22 cellular contexts compared by ENCODE assay signal in genomic region chr16:90040152-90041023, GRCh38. TPM values are rescaled to one million over a fixed set of nuclear protein-coding genes. Genes with fewer than 3 reads are reported as not detected.
DNase-seq lines count a peak whose midpoint lies in the region; ATAC-seq, FAIRE-seq and TF ChIP-seq lines count a peak whose summit lies in the region.
"Had no signal": no experiment of that assay in that cellular context is flagged by ENCODE, and none has a peak within 500 bp of the region (broad histone marks: within the 10 kb centered on the region; RNA-seq: fewer than 3 reads in every experiment).

No MANE protein-coding gene starts in this region.

- POLR2A ChIA-PET in HepG2 (lab: Yijun Ruan, JAX): no interaction called here

- no peak overlapping the region for H3K4me3 Mint-ChIP-seq in H9
- H3K4me3 Mint-ChIP-seq in activated CD8-positive, alpha-beta memory T cell treated with anti-CD3 and anti-CD28 coated beads, Interleukin-2, amount 10 ng/mL, durations not matched to agents 7 days and 5 days: no peak overlapping the region
- H3K4me3 Mint-ChIP-seq: CD4-positive, alpha-beta T cell had no signal

- no peak for FAIRE-seq in HepG2 (lab: Jason Lieb, UNC)
- FAIRE-seq: A204.1, GM12891, H54, K562 had no signal

- H3K27me3 Mint-ChIP-seq in H9 (ENCODE audit: low read depth): no peaks in the 10 kb centered on the region; the same call in 1 of the 2 replicates
- no peaks in the 10 kb centered on the region for H3K27me3 Mint-ChIP-seq in activated CD8-positive, alpha-beta memory T cell treated with anti-CD3 and anti-CD28 coated beads, Interleukin-2, amount 10 ng/mL, durations not matched to agents 7 days and 5 days

- H4K20me1 ChIP-seq in H9 (ENCODE audit: control insufficient read depth, insufficient read depth, insufficient read length) (no peaks in the 10 kb centered on the region), HepG2 (ENCODE audit: insufficient read depth, low read length) (no peaks in the 10 kb centered on the region)

- H3K9ac ChIP-seq in H9 (ENCODE audit: extremely low read depth, insufficient read length, low read length) (no peak overlapping the region), HepG2 (ENCODE audit: insufficient read depth, low read depth, low read length) (no peak overlapping the region)
- H3K9ac ChIP-seq: GM23248 had no signal

- no peaks in the 10 kb centered on the region for H3K79me2 ChIP-seq in H9 (ENCODE audit: insufficient read depth, low read length)
- H3K79me2 ChIP-seq in HepG2 (ENCODE audit: insufficient read depth, low read length): no peaks in the 10 kb centered on the region

- H3K9me3 ChIP-seq in H9 (ENCODE audit: control insufficient read depth, low read depth, low read length): no peaks in the 10 kb centered on the region
- H3K9me3 ChIP-seq in HepG2 (ENCODE audit: low read length): no peaks in the 10 kb centered on the region
- H3K9me3 ChIP-seq in aorta (ENCODE audit: control insufficient read depth, low read length): no peaks in the 10 kb centered on the region

- no peak overlapping the region for H2BK120ac ChIP-seq in H9 (ENCODE audit: low read depth, low read length, poor library complexity, severe bottlenecking)

- no CpG with 5 or more reads among the region's 29 CpGs for WGBS in H9 (ENCODE audit: extremely low coverage, insufficient read length, low lambda C conversion rate)
- WGBS in HepG2 (ENCODE audit: low lambda C conversion rate): 93% methylated on average over 25 of the region's 29 CpGs
- 92 to 95% methylated on average over 29 of the region's 29 CpGs for WGBS in aorta, 2 donors

- H2BK20ac ChIP-seq in H9 (ENCODE audit: low read depth, low read length, poor library complexity, severe bottlenecking): no peak overlapping the region

- H3T11ph ChIP-seq in H9 (ENCODE audit: low read length): no peak overlapping the region

- H3K23me2 ChIP-seq in H9 (ENCODE audit: insufficient read length, low read depth, low read length, poor library complexity, severe bottlenecking): no peaks in the 10 kb centered on the region

- no peaks in the 10 kb centered on the region for H3K27me3 ChIP-seq in H9 (ENCODE audit: insufficient read depth, low read length)
- H3K27me3 ChIP-seq in HepG2 (ENCODE audit: control insufficient read depth in 1 of 2, insufficient read depth in 2 of 2, low read length in 2 of 2): no peaks in the 10 kb centered on the region
- no peaks in the 10 kb centered on the region for H3K27me3 ChIP-seq in aorta (ENCODE audit: control insufficient read depth in 1 of 2, insufficient read depth in 2 of 2, low read length in 1 of 2)

- H3K4me1 Mint-ChIP-seq in H9: peaks cover 10 to 16% of the 10 kb centered on the region in 2 experiments
- no peaks in the 10 kb centered on the region for H3K4me1 Mint-ChIP-seq in activated CD8-positive, alpha-beta memory T cell treated with anti-CD3 and anti-CD28 coated beads, Interleukin-2, amount 10 ng/mL, durations not matched to agents 7 days and 5 days

- H3K14ac ChIP-seq in H9 (ENCODE audit: insufficient read depth, low read length): no peak overlapping the region; the same call in 1 of the 2 replicates

- H2AFZ ChIP-seq in H9 (ENCODE audit: low read length): no peak overlapping the region
- no peak overlapping the region for H2AFZ ChIP-seq in HepG2 (ENCODE audit: low read length)
- H2AFZ ChIP-seq: GM23248 had no signal

- H3K23ac ChIP-seq in H9 (ENCODE audit: insufficient read length, low read depth, low read length): no peak overlapping the region

- no peak overlapping the region for H3K56ac ChIP-seq in H9 (ENCODE audit: insufficient read length, low read depth, low read length)

- H3K4me1 ChIP-seq in H9 (ENCODE audit: insufficient read depth, low read length): peaks cover under 1% of the 10 kb centered on the region; the same call in 1 of the 2 replicates
- 0 out of 2 replicates have a peak, but pooled peaks cover 8% of the 10 kb centered on the region for H3K4me1 ChIP-seq in HepG2 (ENCODE audit: insufficient read depth, low read length)
- no peaks in the 10 kb centered on the region for H3K4me1 ChIP-seq in aorta (ENCODE audit: control insufficient read depth in 1 of 2, insufficient read depth in 2 of 2, low read length in 2 of 2)

- TF ChIP-seq CTCF in GM10266 (IDR thresholded peaks at IDR 0.05; ENCODE audit: control insufficient read depth, insufficient read depth, low read depth, missing control alignments) (no peak), H9 (conservative IDR thresholded peaks at IDR 0.05) (no peak), HepG2 (CRISPR knock-in tag; IDR thresholded peaks at IDR 0.05) (no peak)

- TF ChIP-seq RAD21 in HepG2 (CRISPR knock-in tag; IDR thresholded peaks at IDR 0.05): no peak

- H3K4me2 ChIP-seq in H9 (ENCODE audit: insufficient read depth, insufficient read length, low read length) (no peak overlapping the region), HepG2 (ENCODE audit: low read depth, low read length) (no peak overlapping the region)

- no peak for ATAC-seq in HepG2
- peak; percentile 12 for ATAC-seq in aorta (ENCODE audit: low FRiP score)
- ATAC-seq in activated CD8-positive, alpha-beta memory T cell treated with anti-CD3 and anti-CD28 coated beads, Interleukin-2, amount 10 ng/mL, durations not matched to agents 7 days and 5 days: no peak
- no peak for ATAC-seq in GM18858 (IDR thresholded peaks at IDR 0.05; ENCODE audit: unreplicated experiment)
- ATAC-seq in GM21529 (IDR thresholded peaks at IDR 0.05; ENCODE audit: unreplicated experiment): no peak
- ATAC-seq: K562 had no signal

- intact Hi-C loops in HepG2 (cut with micrococcal nuclease; ENCODE audit: unreplicated experiment): no loop called here
- intact Hi-C loops in aorta (cut with DNase I): no loop called here

- H3K18ac ChIP-seq in H9 (ENCODE audit: insufficient read length, low read depth, low read length): no peak overlapping the region

- DNase-seq in GM10266 (ENCODE audit: extremely low spot score) (peak; percentile 6), H9 (no peak), HepG2 (ENCODE audit: low spot score) (no peak), aorta (peak in 1 of 2 donors; percentile 70), NCI-H1048 (lab: John Stamatoyannopoulos, UW) (no peak)
- no peak for DNase-seq in activated CD8-positive, alpha-beta memory T cell treated with anti-CD3 and anti-CD28 coated beads, Interleukin-2, amount 10 ng/mL, durations not matched to agents 7 days and 5 days
- DNase-seq: ACHN; AML-193; Calu3; CD4-positive, alpha-beta T cell; DMS79 treated with DMSO at 0.1 percent for 48 hours; GF-D8; GM23248 had no signal

- BruUV-seq in HepG2 (replicated peaks; lab: Mats Ljungman, UMichigan): no TSS peak

- in situ Hi-C loops in HepG2 (cut with HindIII; ENCODE audit: extremely low pct_ligation_motif_present, low pct_unique_long_range_greater_than_20kb): no loop called here

- TF ChIP-seq POLR2A in HepG2 (IDR thresholded peaks at IDR 0.05; ENCODE audit: insufficient read depth in 1 of 2, low read depth in 2 of 2, low read length in 2 of 2): no peak

- H3K79me1 ChIP-seq in H9 (ENCODE audit: insufficient read depth, low read depth, low read length, poor library complexity, severe bottlenecking): no peaks in the 10 kb centered on the region

- H2AK5ac ChIP-seq in H9 (ENCODE audit: insufficient read length, low read length): no peak overlapping the region

- H4K91ac ChIP-seq in H9 (ENCODE audit: insufficient read length, low read depth, low read length): no peak overlapping the region

- no peak overlapping the region for H4K5ac ChIP-seq in H9 (ENCODE audit: insufficient read length, low read depth, low read length)

- no peak overlapping the region for H3K4me3 ChIP-seq in HepG2 (replicated peaks in 1 of 3; ENCODE audit: insufficient read depth in 1 of 3, low read depth in 2 of 3, low read length in 3 of 3)
- no peak overlapping the region for H3K4me3 ChIP-seq in aorta (ENCODE audit: low read length in 2 of 2)
- H3K4me3 ChIP-seq: GM23248, K562 had no signal

- no peaks in the 10 kb centered on the region for H3K9me3 Mint-ChIP-seq in H9
- no peaks in the 10 kb centered on the region for H3K9me3 Mint-ChIP-seq in activated CD8-positive, alpha-beta memory T cell treated with anti-CD3 and anti-CD28 coated beads, Interleukin-2, amount 10 ng/mL, durations not matched to agents 7 days and 5 days (ENCODE audit: low read depth)
- H3K9me3 Mint-ChIP-seq: CD4-positive, alpha-beta T cell had no signal

- no peak overlapping the region for H2BK15ac ChIP-seq in H9 (ENCODE audit: low read depth, low read length)

- H2BK12ac ChIP-seq in H9 (ENCODE audit: insufficient read length, low read depth, low read length): no peak overlapping the region

- H3K4ac ChIP-seq in H9 (ENCODE audit: low read depth, low read length): no peak overlapping the region

- H3K27ac ChIP-seq in H9 (ENCODE audit: insufficient read length, low read depth, low read length): no peak overlapping the region
- no peak overlapping the region for H3K27ac ChIP-seq in HepG2 (ENCODE audit: extremely low read length, insufficient read depth, low read length)
- H3K27ac ChIP-seq in aorta (ENCODE audit: low read depth in 1 of 2, low read length in 2 of 2): no peak overlapping the region
- H3K27ac ChIP-seq: C4-2B, GM23248 had no signal

- CTCF ChIA-PET in HepG2 (lab: Yijun Ruan, JAX; ENCODE audit: low intra/inter-chr PET ratio, low total read pairs): no interaction called here
- CTCF ChIA-PET in activated CD8-positive, alpha-beta memory T cell treated with anti-CD3 and anti-CD28 coated beads, Interleukin-2, amount 10 ng/mL, durations not matched to agents 7 days and 5 days (lab: Charles Lee): no interaction called here

- no peak overlapping the region for H4K8ac ChIP-seq in H9 (replicated peaks; ENCODE audit: insufficient read length, low read depth, low read length)

- peaks cover 6 to 68% (median 58%) of the 10 kb centered on the region in 3 experiments for H3K36me3 Mint-ChIP-seq in H9 (ENCODE audit: insufficient read depth in 1 of 3, low read depth in 3 of 3)
- no peaks in the 10 kb centered on the region for H3K36me3 Mint-ChIP-seq in activated CD8-positive, alpha-beta memory T cell treated with anti-CD3 and anti-CD28 coated beads, Interleukin-2, amount 10 ng/mL, durations not matched to agents 7 days and 5 days

- TF ChIP-seq EP300 in HepG2 (IDR thresholded peaks at IDR 0.05; ENCODE audit: low read depth in 2 of 2, low read length in 2 of 2) (no peak), HepG2 (CRISPR knock-in tag; IDR thresholded peaks at IDR 0.05; ENCODE audit: borderline replicate concordance) (no peak)

- H2BK5ac ChIP-seq in H9 (ENCODE audit: insufficient read length, low read length): no peak overlapping the region

- H3K36me3 ChIP-seq in HepG2 (replicated peaks in 1 of 2; ENCODE audit: control insufficient read depth in 1 of 2, insufficient read depth in 2 of 2, low read length in 2 of 2) (peaks cover 47 to 57% of the 10 kb centered on the region in 2 experiments), aorta (ENCODE audit: control insufficient read depth in 1 of 2, insufficient read depth in 2 of 2, low read length in 1 of 2) (peaks cover 4 to 15% of the 10 kb centered on the region in 2 donors)

- H3K27ac Mint-ChIP-seq in H9: peak overlapping the region in 2 of 3 experiments; percentile 10 to 79; a peak in 1 of 7 replicates
- no peak overlapping the region for H3K27ac Mint-ChIP-seq in activated CD8-positive, alpha-beta memory T cell treated with anti-CD3 and anti-CD28 coated beads, Interleukin-2, amount 10 ng/mL, durations not matched to agents 7 days and 5 days
- H3K27ac Mint-ChIP-seq: CD4-positive, alpha-beta T cell had no signal

RNA-seq across cellular contexts. Expression of gene DBNDD1, which starts 21.1 kb away (rescaled TPM):
- total RNA-seq in H9 (2021) (86.8 and 87.3 TPM in 2 replicates), HepG2 (2016; rRNA removed; fragmentation: Illumina TruSeq; extraction: Trizol) (13.0 and 17.0 TPM in 2 replicates), aorta (1 to 10 TPM; 1.1 to 3.5 TPM)
- 18.8 and 21.7 TPM in 2 replicates for total RNA-seq in HepG2 (2016; cell fraction: cytosol; rRNA removed; fragmentation: Illumina TruSeq; extraction: Trizol; ENCODE audit: low read depth)
- total RNA-seq in HepG2 (2016; cell fraction: insoluble cytoplasmic fraction; rRNA removed; fragmentation: Illumina TruSeq; extraction: Trizol): 11.4 and 16.1 TPM in 2 replicates
- 40.2 and 47.3 TPM in 2 replicates for total RNA-seq in HepG2 (2016; cell fraction: membrane; rRNA removed; fragmentation: Illumina TruSeq; extraction: Trizol)
- 7.6 and 10.0 TPM in 2 replicates for total RNA-seq in HepG2 (2016; cell fraction: nucleus; rRNA removed; fragmentation: Illumina TruSeq; extraction: Trizol)
- polyA plus RNA-seq in HepG2 (2011; rRNA removed) (40.4 and 51.0 TPM in 2 replicates), aorta (1 to 10 TPM; 3.0 to 3.2 TPM)
- 44.2 and 56.2 TPM in 2 replicates for polyA plus RNA-seq in HepG2 (2011; cell fraction: cytosol; rRNA removed)
- 31.7 and 32.2 TPM in 2 replicates for polyA plus RNA-seq in HepG2 (2011; cell fraction: nucleus; rRNA removed)
- polyA plus RNA-seq in HepG2 (2012): 16.4 and 30.0 TPM in 2 replicates
- polyA plus RNA-seq in HepG2 (2016; cell fraction: cytosol; fragmentation: Illumina TruSeq; extraction: Trizol; ENCODE audit: low read depth): 60.8 and 72.2 TPM in 2 replicates
- polyA plus RNA-seq in HepG2 (2016; cell fraction: insoluble cytoplasmic fraction; fragmentation: Illumina TruSeq; extraction: Trizol; ENCODE audit: low read depth): 33.1 and 40.9 TPM in 2 replicates
- polyA plus RNA-seq in HepG2 (2016; cell fraction: membrane; fragmentation: Illumina TruSeq; extraction: Trizol; ENCODE audit: low read depth): 102 TPM in 2 replicates
- 31.0 and 33.1 TPM in 2 replicates for polyA plus RNA-seq in HepG2 (2016; cell fraction: nucleus; fragmentation: Illumina TruSeq; extraction: Trizol; ENCODE audit: insufficient read depth, low read depth)
- 5.9 and 53.2 TPM in 2 replicates for polyA minus RNA-seq in HepG2 (2011; rRNA and poly(A)+ RNA removed; ENCODE audit: low replicate concordance)
- 23.0 and 26.9 TPM in 2 replicates for polyA minus RNA-seq in HepG2 (2011; cell fraction: cytosol; rRNA and poly(A)+ RNA removed)
- 9.8 and 13.2 TPM in 2 replicates for polyA minus RNA-seq in HepG2 (2011; cell fraction: nucleus; rRNA and poly(A)+ RNA removed)
- total RNA-seq in activated CD8-positive, alpha-beta memory T cell treated with anti-CD3 and anti-CD28 coated beads, Interleukin-2, amount 10 ng/mL, durations not matched to agents 7 days and 5 days: not detected

RNA-seq across cellular contexts. Expression of gene PRDM7, which starts 36.7 kb away (rescaled TPM):
- not detected in 2 replicates for total RNA-seq in H9 (2021)
- total RNA-seq in HepG2 (2016; rRNA removed; fragmentation: Illumina TruSeq; extraction: Trizol): not detected in 2 replicates
- total RNA-seq in HepG2 (2016; cell fraction: cytosol; rRNA removed; fragmentation: Illumina TruSeq; extraction: Trizol; ENCODE audit: low read depth): not detected in 2 replicates
- not detected in 2 replicates for total RNA-seq in HepG2 (2016; cell fraction: insoluble cytoplasmic fraction; rRNA removed; fragmentation: Illumina TruSeq; extraction: Trizol)
- total RNA-seq in HepG2 (2016; cell fraction: membrane; rRNA removed; fragmentation: Illumina TruSeq; extraction: Trizol): not detected in 2 replicates
- not detected in 2 replicates for total RNA-seq in HepG2 (2016; cell fraction: nucleus; rRNA removed; fragmentation: Illumina TruSeq; extraction: Trizol)
- polyA plus RNA-seq in HepG2 (2011; rRNA removed): 0.03 TPM in 1 of 2 replicates, not detected in the other
- polyA plus RNA-seq in HepG2 (2011; cell fraction: cytosol; rRNA removed): not detected in 2 replicates
- not detected in 2 replicates for polyA plus RNA-seq in HepG2 (2011; cell fraction: nucleus; rRNA removed)
- not detected in 2 replicates for polyA plus RNA-seq in HepG2 (2012)
- not detected in 2 replicates for polyA plus RNA-seq in HepG2 (2016; cell fraction: cytosol; fragmentation: Illumina TruSeq; extraction: Trizol; ENCODE audit: low read depth)
- polyA plus RNA-seq in HepG2 (2016; cell fraction: insoluble cytoplasmic fraction; fragmentation: Illumina TruSeq; extraction: Trizol; ENCODE audit: low read depth): not detected in 2 replicates
- not detected in 2 replicates for polyA plus RNA-seq in HepG2 (2016; cell fraction: membrane; fragmentation: Illumina TruSeq; extraction: Trizol; ENCODE audit: low read depth)
- polyA plus RNA-seq in HepG2 (2016; cell fraction: nucleus; fragmentation: Illumina TruSeq; extraction: Trizol; ENCODE audit: insufficient read depth, low read depth): not detected in 2 replicates
- not detected in 2 replicates for polyA minus RNA-seq in HepG2 (2011; rRNA and poly(A)+ RNA removed; ENCODE audit: low replicate concordance)
- not detected in 2 replicates for polyA minus RNA-seq in HepG2 (2011; cell fraction: cytosol; rRNA and poly(A)+ RNA removed)
- 0.13 TPM in 1 of 2 replicates, not detected in the other for polyA minus RNA-seq in HepG2 (2011; cell fraction: nucleus; rRNA and poly(A)+ RNA removed)
- not detected for total RNA-seq in aorta
- not detected for polyA plus RNA-seq in aorta
- total RNA-seq in activated CD8-positive, alpha-beta memory T cell treated with anti-CD3 and anti-CD28 coated beads, Interleukin-2, amount 10 ng/mL, durations not matched to agents 7 days and 5 days: not detected
- total RNA-seq: Calu3; CD4-positive, alpha-beta T cell; GM23248; HT-29; K562 had no signal
- polyA plus RNA-seq: BJ, GM23248, K562 had no signal
